ENCODE assay signal across 8 cellular contexts in genomic region chr1:224329842-224330753, GRCh38. TPM values are rescaled to one million over a fixed set of nuclear protein-coding genes. Genes with fewer than 3 reads are reported as not detected.
DNase-seq lines count a peak whose midpoint lies in the region; ATAC-seq, FAIRE-seq and TF ChIP-seq lines count a peak whose summit lies in the region.

TSS of gene NVL (minus strand) at chr1:224330172. CDS start at chr1:224330127, 45 bp downstream.

- H3K9me2 ChIP-seq in Loucy (replicated peaks; ENCODE audit: low read depth, low read length): no peaks in the 10 kb centered on the region

- peaks cover 43% of the 10 kb centered on the region for H3K79me2 ChIP-seq in Loucy (ENCODE audit: insufficient read depth, low read length)

- H3K9me3 Mint-ChIP-seq in activated T-helper 17 cell treated with anti-CD3 and anti-CD28 coated beads, Interleukin-2, amount 50 U/mL, for 72 hours: no peaks in the 10 kb centered on the region
- no peaks in the 10 kb centered on the region for H3K9me3 Mint-ChIP-seq in naive thymus-derived CD8-positive, alpha-beta T cell
- H3K9me3 Mint-ChIP-seq in stimulated activated naive B cell treated with anti-CD40 and anti-IgM and Interleukin-4, amounts not matched to agents 10 μg/mL and 1 μg/mL and 100 μg/mL, for 72 hours: no peaks in the 10 kb centered on the region

- H2AFZ ChIP-seq in Loucy (ENCODE audit: low read length): peak within 1 kb of the TSS; percentile 97

- peak; percentile 82 for TF ChIP-seq POLR2A in H54 (IDR thresholded peaks at IDR 0.05; ENCODE audit: low read depth, low read length)

- peaks cover 8% of the 10 kb centered on the region for H4K20me1 ChIP-seq in Loucy (ENCODE audit: insufficient read depth, low read length, poor library complexity, severe bottlenecking)

- H3K4me1 ChIP-seq in Loucy (ENCODE audit: insufficient read depth, low read length, poor library complexity, severe bottlenecking): peaks cover 35% of the 10 kb centered on the region
- no peaks in the 10 kb centered on the region for H3K4me1 ChIP-seq in RWPE2 (ENCODE audit: insufficient read depth, poor library complexity, severe bottlenecking)

- H3K27me3 ChIP-seq in Loucy (ENCODE audit: insufficient read depth, low read length, poor library complexity, severe bottlenecking): no peaks in the 10 kb centered on the region
- H3K27me3 ChIP-seq in RWPE2 (ENCODE audit: insufficient read depth, poor library complexity, severe bottlenecking): no peaks in the 10 kb centered on the region

- peaks cover 7% of the 10 kb centered on the region for H3K36me3 Mint-ChIP-seq in activated T-helper 17 cell treated with anti-CD3 and anti-CD28 coated beads, Interleukin-2, amount 50 U/mL, for 72 hours (ENCODE audit: low read depth)
- peaks cover 0 to 19% (median 0%) of the 10 kb centered on the region in 3 donors for H3K36me3 Mint-ChIP-seq in naive thymus-derived CD8-positive, alpha-beta T cell
- peaks cover 0 to 4% of the 10 kb centered on the region in 2 donors for H3K36me3 Mint-ChIP-seq in stimulated activated naive B cell treated with anti-CD40 and anti-IgM and Interleukin-4, amounts not matched to agents 10 μg/mL and 1 μg/mL and 100 μg/mL, for 72 hours

- TF ChIP-seq CTCF in Loucy (conservative IDR thresholded peaks at IDR 0.05; ENCODE audit: low read length) (no peak), RWPE2 (IDR thresholded peaks at IDR 0.05; ENCODE audit: poor library complexity, severe bottlenecking) (no peak), fibroblast of mammary gland (conservative IDR thresholded peaks at IDR 0.05; ENCODE audit: control insufficient read depth, insufficient read depth, low read depth, low read length) (no peak)

- no peaks in the 10 kb centered on the region for H3F3A ChIP-seq in Loucy (ENCODE audit: low read depth)

- H3K4me2 ChIP-seq in Loucy (ENCODE audit: low read depth, low read length, poor library complexity, severe bottlenecking): peak within 1 kb of the TSS; percentile 82

- H3K9ac ChIP-seq in Loucy (ENCODE audit: low read depth, low read length, poor library complexity, severe bottlenecking): peak within 1 kb of the TSS; percentile 90

- peak within 1 kb of the TSS; percentile 99 for H3K27ac Mint-ChIP-seq in activated T-helper 17 cell treated with anti-CD3 and anti-CD28 coated beads, Interleukin-2, amount 50 U/mL, for 72 hours
- peak within 1 kb of the TSS; percentile 97 to 100 (median 100) for H3K27ac Mint-ChIP-seq in naive thymus-derived CD8-positive, alpha-beta T cell
- H3K27ac Mint-ChIP-seq in stimulated activated naive B cell treated with anti-CD40 and anti-IgM and Interleukin-4, amounts not matched to agents 10 μg/mL and 1 μg/mL and 100 μg/mL, for 72 hours: peak within 1 kb of the TSS; percentile 99

- H3K4me1 Mint-ChIP-seq in activated T-helper 17 cell treated with anti-CD3 and anti-CD28 coated beads, Interleukin-2, amount 50 U/mL, for 72 hours: peaks cover 25% of the 10 kb centered on the region
- H3K4me1 Mint-ChIP-seq in naive thymus-derived CD8-positive, alpha-beta T cell: peaks cover 17 to 63% (median 46%) of the 10 kb centered on the region in 4 donors
- H3K4me1 Mint-ChIP-seq in stimulated activated naive B cell treated with anti-CD40 and anti-IgM and Interleukin-4, amounts not matched to agents 10 μg/mL and 1 μg/mL and 100 μg/mL, for 72 hours: peaks cover 21 to 53% of the 10 kb centered on the region in 2 donors

- peak; percentile 94 for DNase-seq in ELF-1 (ENCODE audit: low read depth, low spot score)
- peak; percentile 75 for DNase-seq in H54 (ENCODE audit: insufficient read length, low spot score)
- DNase-seq in RWPE2 (ENCODE audit: low spot score): peak; percentile 77
- DNase-seq in fibroblast of mammary gland (ENCODE audit: low read depth): peak; percentile 88
- peak; percentile 67 to 91 (median 77) for DNase-seq in naive thymus-derived CD8-positive, alpha-beta T cell
- DNase-seq in stimulated activated naive B cell treated with anti-CD40 and anti-IgM and Interleukin-4, amounts not matched to agents 10 μg/mL and 1 μg/mL and 100 μg/mL, for 72 hours: peak; percentile 76

- H3K9me3 ChIP-seq in Loucy (ENCODE audit: insufficient read depth, low read depth, low read length): no peaks in the 10 kb centered on the region
- no peaks in the 10 kb centered on the region for H3K9me3 ChIP-seq in RWPE2 (ENCODE audit: severe bottlenecking)

- no peaks in the 10 kb centered on the region for H3K27me3 Mint-ChIP-seq in activated T-helper 17 cell treated with anti-CD3 and anti-CD28 coated beads, Interleukin-2, amount 50 U/mL, for 72 hours
- no peaks in the 10 kb centered on the region for H3K27me3 Mint-ChIP-seq in naive thymus-derived CD8-positive, alpha-beta T cell
- H3K27me3 Mint-ChIP-seq in stimulated activated naive B cell treated with anti-CD40 and anti-IgM and Interleukin-4, amounts not matched to agents 10 μg/mL and 1 μg/mL and 100 μg/mL, for 72 hours: no peaks in the 10 kb centered on the region

- no peaks in the 10 kb centered on the region for H3K36me3 ChIP-seq in Loucy (ENCODE audit: insufficient read depth, low read length)
- H3K36me3 ChIP-seq in RWPE2 (ENCODE audit: low read depth): no peaks in the 10 kb centered on the region

- H3K4me3 ChIP-seq in Loucy (ENCODE audit: low read length, poor library complexity, severe bottlenecking) (peak within 1 kb of the TSS; percentile 94), RWPE2 (ENCODE audit: severe bottlenecking) (peak within 1 kb of the TSS; percentile 92), fibroblast of mammary gland (ENCODE audit: control insufficient read depth, low read depth, low read length) (peak within 1 kb of the TSS; percentile 84)

- peak within 1 kb of the TSS; percentile 64 for H3K27ac ChIP-seq in RWPE2 (ENCODE audit: poor library complexity, severe bottlenecking)

- ATAC-seq in RWPE2 (ENCODE audit: low read depth): peak; percentile 97
- ATAC-seq in activated T-helper 17 cell treated with anti-CD3 and anti-CD28 coated beads, Interleukin-2, amount 50 U/mL, for 72 hours (replicated peaks): peak; percentile 79
- ATAC-seq in naive thymus-derived CD8-positive, alpha-beta T cell: peak; percentile 93 to 94
- peak; percentile 82 to 88 for ATAC-seq in stimulated activated naive B cell treated with anti-CD40 and anti-IgM and Interleukin-4, amounts not matched to agents 10 μg/mL and 1 μg/mL and 100 μg/mL, for 72 hours (replicated peaks)

- FAIRE-seq in H54 (lab: Jason Lieb, UNC): peak; percentile 45

- H3K4me3 Mint-ChIP-seq in activated T-helper 17 cell treated with anti-CD3 and anti-CD28 coated beads, Interleukin-2, amount 50 U/mL, for 72 hours: peak within 1 kb of the TSS; percentile 97
- H3K4me3 Mint-ChIP-seq in naive thymus-derived CD8-positive, alpha-beta T cell: peak within 1 kb of the TSS; percentile 91 to 99 (median 97)
- peak within 1 kb of the TSS; percentile 85 to 99 for H3K4me3 Mint-ChIP-seq in stimulated activated naive B cell treated with anti-CD40 and anti-IgM and Interleukin-4, amounts not matched to agents 10 μg/mL and 1 μg/mL and 100 μg/mL, for 72 hours

- POLR2A ChIA-PET in naive thymus-derived CD8-positive, alpha-beta T cell (lab: Charles Lee): interaction anchor here (0.6 to 1.5 kb wide), 17 partner anchors 9 to 216 kb away, joined by 3 to 12 read pairs (median 5); partner anchors contain the start of genes CNIH4, DEGS1, FBXO28 and WDR26

RNA-seq across cellular contexts. Expression of gene NVL, which starts in this region (rescaled TPM):
- 10 to 100 TPM; 19.9 to 39.5 TPM for total RNA-seq in activated T-helper 17 cell treated with anti-CD3 and anti-CD28 coated beads, Interleukin-2, amount 50 U/mL, for 72 hours
- total RNA-seq in naive thymus-derived CD8-positive, alpha-beta T cell: 10 to 100 TPM; 44.1 to 48.7 TPM
- 10 to 100 TPM; 13.6 to 16.9 (median 16.2) TPM for polyA plus RNA-seq in naive thymus-derived CD8-positive, alpha-beta T cell

Comparison
In these comparisons a context has a peak if more than half of its experiments do, and no peak if none do; other contexts are left out.
1. Peak in every context shown above with its lines: DNase-seq, ATAC-seq, H3K4me3 ChIP-seq and H3K27ac ChIP-seq.